13 cellular contexts compared by ENCODE assay signal in the genomic region with DNA sequence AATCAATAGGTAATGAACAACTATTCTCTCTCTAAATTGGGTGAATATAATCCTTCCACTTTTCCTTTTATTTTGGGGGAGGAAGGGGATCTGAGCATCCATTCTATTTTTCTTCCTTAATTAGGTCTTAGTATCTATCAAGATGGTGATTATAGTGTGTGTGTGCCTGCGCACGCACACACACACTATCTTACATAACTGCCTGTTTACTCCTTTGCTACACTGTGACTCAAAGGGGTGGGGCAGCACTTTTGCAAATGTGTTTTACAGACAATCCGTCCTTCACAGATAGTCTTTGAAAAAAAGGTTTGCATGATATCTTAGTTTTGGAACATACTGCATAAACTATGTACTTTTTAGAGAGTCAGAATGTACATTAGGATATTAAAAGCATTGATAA.
DNase-seq lines count a peak whose midpoint lies in the region; ATAC-seq and TF ChIP-seq lines count a peak whose summit lies in the region.
"Had no signal": no experiment of that assay in that cellular context is flagged by ENCODE, and none has a peak within 500 bp of the region (broad histone marks: within the 10 kb centered on the region; RNA-seq: fewer than 3 reads in every experiment).

No MANE protein-coding gene starts in this region.

- no peak overlapping the region for H3K4me3 Mint-ChIP-seq in glutamatergic neuron (ENCODE audit: unreplicated experiment)
- H3K4me3 Mint-ChIP-seq: activated T-cell treated with anti-CD3 and anti-CD28 coated beads, Interleukin-2, amount 50 U/mL, for 4 hours had no signal

- H3K27ac ChIP-seq in GM23248 (no peak overlapping the region), adrenal gland (no peak overlapping the region)

- H3K9me3 Mint-ChIP-seq in glutamatergic neuron (ENCODE audit: unreplicated experiment), result no peaks in the 10 kb centered on the region
- H3K9me3 Mint-ChIP-seq: activated T-cell treated with anti-CD3 and anti-CD28 coated beads, Interleukin-2, amount 50 U/mL, for 4 hours had no signal

- ATAC-seq in HG03565 (IDR thresholded peaks at IDR 0.05; ENCODE audit: unreplicated experiment), result no peak
- ATAC-seq: activated T-cell treated with anti-CD3 and anti-CD28 coated beads, Interleukin-2, amount 50 U/mL, for 4 hours had no signal

- no peaks in the 10 kb centered on the region for H3K9me2 ChIP-seq in GM23248 (ENCODE audit: insufficient read depth)

- intact Hi-C loops in adrenal gland (cut with DNase I), result no loop called here

- no peaks in the 10 kb centered on the region for H3K79me2 ChIP-seq in GM23248 (ENCODE audit: insufficient read depth)

- 25 to 29% methylated on average over 3 of the region's 3 CpGs for WGBS in GM23248 (ENCODE audit: low coverage in 1 of 2, low lambda C conversion rate in 2 of 2, missing lambda C conversion rate in 2 of 2), 2 experiments
- 30 to 39% (median 38%) methylated on average over 3 of the region's 3 CpGs for WGBS in adrenal gland, 4 donors

- H4K20me1 ChIP-seq in GM23248 (ENCODE audit: insufficient read depth), result no peaks in the 10 kb centered on the region

- peaks cover 11% of the 10 kb centered on the region for H3K4me1 Mint-ChIP-seq in glutamatergic neuron (ENCODE audit: low read depth, unreplicated experiment)

- H3K4me1 ChIP-seq in GM23248 (ENCODE audit: insufficient read depth), result peaks cover 5% of the 10 kb centered on the region; the same call in 1 of the 2 replicates
- peaks cover 0 to 8% of the 10 kb centered on the region in 2 donors for H3K4me1 ChIP-seq in adrenal gland (replicated peaks in 1 of 2)

- H3K4me2 ChIP-seq in GM23248 (ENCODE audit: unreplicated experiment), result peak overlapping the region; percentile 20

- TF ChIP-seq CTCF in AG09309 (IDR thresholded peaks at IDR 0.05; ENCODE audit: control insufficient read depth, insufficient read depth, low read depth, low read length, missing control alignments), result no peak
- TF ChIP-seq CTCF in adrenal gland (IDR thresholded peaks at IDR 0.05), result no peak
- TF ChIP-seq CTCF in glutamatergic neuron (IDR thresholded peaks at IDR 0.05; ENCODE audit: partially characterized antibody, unreplicated experiment), result no peak

- H3K9ac ChIP-seq in GM23248, result no peak overlapping the region

- no peak overlapping the region for H3K27ac Mint-ChIP-seq in glutamatergic neuron (ENCODE audit: unreplicated experiment)

- in situ Hi-C loops in GM23248 (cut with MboI), result no loop called here

- H3K27me3 ChIP-seq in GM23248 (replicated peaks; ENCODE audit: insufficient read depth) (no peaks in the 10 kb centered on the region), adrenal gland (no peaks in the 10 kb centered on the region)

- H3K36me3 ChIP-seq in GM23248 (ENCODE audit: low read depth), result no peaks in the 10 kb centered on the region
- peaks cover 0 to 5% of the 10 kb centered on the region in 2 donors for H3K36me3 ChIP-seq in adrenal gland (replicated peaks in 1 of 2)

- no peaks in the 10 kb centered on the region for H3K9me3 ChIP-seq in GM23248 (ENCODE audit: low read depth)
- H3K9me3 ChIP-seq in adrenal gland (replicated peaks in 1 of 3), result no peaks in the 10 kb centered on the region

- H3F3A ChIP-seq in GM23248 (ENCODE audit: insufficient read depth), result no peaks in the 10 kb centered on the region

- H3K36me3 Mint-ChIP-seq in glutamatergic neuron (ENCODE audit: unreplicated experiment), result no peaks in the 10 kb centered on the region

- peak overlapping the region; percentile 6; the same call in 1 of the 2 replicates for H2AFZ ChIP-seq in GM23248

- no peaks in the 10 kb centered on the region for H3K27me3 Mint-ChIP-seq in glutamatergic neuron (ENCODE audit: unreplicated experiment)

- DNase-seq in AG09309 (ENCODE audit: low read depth), result peak; percentile 38
- DNase-seq in GM23248, result peak; percentile 83
- peak; percentile 68 to 86 (median 77) for DNase-seq in adrenal gland
- peak; percentile 78 for DNase-seq in iris pigment epithelial cell (ENCODE audit: low read depth)
- no peak for DNase-seq in glutamatergic neuron
- no peak for DNase-seq in OCI-M2 (lab: John Stamatoyannopoulos, UW; ENCODE audit: unreplicated experiment)
- DNase-seq in GM19240 (ENCODE audit: insufficient read length, low spot score), result no peak
- DNase-seq: activated T-cell treated with anti-CD3 and anti-CD28 coated beads, Interleukin-2, amount 50 U/mL, for 4 hours; Calu3; NCI-H187; OCI-M1; T-helper 9 cell had no signal

- H3K4me3 ChIP-seq in AG09309 (ENCODE audit: control insufficient read depth, low read depth, low read length), result no peak overlapping the region
- H3K4me3 ChIP-seq in GM23248, result no peak overlapping the region
- no peak overlapping the region for H3K4me3 ChIP-seq in adrenal gland

- TF ChIP-seq POLR2A in adrenal gland (IDR thresholded peaks at IDR 0.05), result no peak

Comparison
In these comparisons a context has a peak if more than half of its experiments do, and no peak if none do; other contexts are left out.
1. DNase-seq: peak in AG09309 (single experiment), GM23248 (single experiment), adrenal gland (7 of 7) and iris pigment epithelial cell (single experiment); none in glutamatergic neuron (single experiment), OCI-M2 (single experiment) and GM19240 (single experiment).